Comparison of ENCODE assay signal across 11 cellular contexts in the genomic region with DNA sequence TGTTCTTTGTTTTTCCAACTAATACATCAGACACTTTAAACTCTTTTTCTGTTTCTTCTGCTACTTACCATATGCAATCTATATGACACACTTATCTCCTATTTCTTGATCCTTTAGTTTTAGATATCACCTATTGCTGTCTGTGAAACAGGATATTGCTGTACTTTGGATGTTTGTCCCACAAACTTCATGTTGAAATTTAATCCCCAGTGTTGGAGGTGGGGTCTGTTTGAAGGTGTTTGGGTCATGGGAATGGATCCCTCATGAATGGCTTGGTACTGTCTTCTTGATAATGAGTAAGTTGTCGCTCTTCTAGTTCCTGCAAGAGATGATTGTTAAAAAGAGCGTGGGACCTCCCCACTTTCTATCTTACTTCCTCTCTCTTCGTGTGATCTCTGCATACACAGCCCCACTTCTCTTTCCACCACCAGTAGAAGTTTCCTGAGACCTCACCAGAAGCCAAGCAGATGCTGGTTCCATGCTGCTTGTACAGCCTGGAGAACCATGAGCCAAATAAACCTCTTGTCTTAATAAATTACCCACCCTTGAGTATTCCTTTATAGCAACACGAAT.
A peak's percentile ranks its signal among the peaks of the same experiment; 100 is the strongest.
DNase-seq lines count a peak whose midpoint lies in the region; ATAC-seq and FAIRE-seq lines count a peak whose summit lies in the region.
"Had no signal": no experiment of that assay in that cellular context is flagged by ENCODE, and none has a peak within 500 bp of the region (broad histone marks: within the 10 kb centered on the region; RNA-seq: fewer than 3 reads in every experiment).

No MANE protein-coding gene starts in this region.

- H3K27ac ChIP-seq in GM23248 = no peak overlapping the region

- no peak overlapping the region for H3K4me3 ChIP-seq in GM23248

- FAIRE-seq in GM18507 (lab: Jason Lieb, UNC) = peak; percentile 84
- FAIRE-seq: keratinocyte had no signal

- 64 to 71% methylated on average over 4 of the region's 4 CpGs for WGBS in GM23248 (ENCODE audit: low coverage in 1 of 2, low lambda C conversion rate in 2 of 2, missing lambda C conversion rate in 2 of 2), 2 experiments

- no peaks in the 10 kb centered on the region for H3K79me2 ChIP-seq in GM23248 (ENCODE audit: insufficient read depth)

- no peak overlapping the region for H2AFZ ChIP-seq in GM23248

- in situ Hi-C loops in GM23248 (cut with MboI) = loop anchor here (25.0 kb wide), 1 partner anchor 330 kb away; a partner anchor contains a TSS

- no peak overlapping the region for H3K9ac ChIP-seq in GM23248

- no peak for DNase-seq in GM18507 (ENCODE audit: extremely low spot score, insufficient read length, low read depth)
- peak; percentile 26 for DNase-seq in OCI-M1 (lab: John Stamatoyannopoulos, UW)
- DNase-seq in LoVo (ENCODE audit: low spot score) = no peak
- DNase-seq in activated CD8-positive, alpha-beta memory T cell treated with anti-CD3 and anti-CD28 coated beads, Interleukin-2, amount 50 U/mL, for 48 hours = no peak
- DNase-seq in GM23248 = no peak
- no peak for DNase-seq in activated CD4-positive, CD25-positive, alpha-beta regulatory T cell (lab: John Stamatoyannopoulos, UW)
- DNase-seq: activated CD8-positive, alpha-beta memory T cell treated with anti-CD3 and anti-CD28 coated beads, Interleukin-2, amount 50 U/mL, for 4 hours; NCI-H524 treated with DMSO at 0.1 percent for 48 hours had no signal

- H3K4me2 ChIP-seq in GM23248 (ENCODE audit: unreplicated experiment) = no peak overlapping the region

- no peaks in the 10 kb centered on the region for H3K36me3 ChIP-seq in GM23248 (ENCODE audit: low read depth)

- H4K20me1 ChIP-seq in GM23248 (ENCODE audit: insufficient read depth) = no peaks in the 10 kb centered on the region

- no peaks in the 10 kb centered on the region for H3K9me3 ChIP-seq in GM23248 (ENCODE audit: low read depth)

- peak; percentile 97 for ATAC-seq in GM21360 (IDR thresholded peaks at IDR 0.05; ENCODE audit: unreplicated experiment)
- ATAC-seq in HG03025 (IDR thresholded peaks at IDR 0.05; ENCODE audit: low FRiP score, unreplicated experiment) = peak; percentile 98

- H3F3A ChIP-seq in GM23248 (ENCODE audit: insufficient read depth) = no peaks in the 10 kb centered on the region

- no peaks in the 10 kb centered on the region for H3K4me1 ChIP-seq in GM23248 (ENCODE audit: insufficient read depth)

- no peaks in the 10 kb centered on the region; the same call in 1 of the 2 replicates for H3K9me2 ChIP-seq in GM23248 (ENCODE audit: insufficient read depth)

- no peaks in the 10 kb centered on the region for H3K27me3 ChIP-seq in GM23248 (replicated peaks; ENCODE audit: insufficient read depth)
